Comparison of ENCODE assay signal across 1 cellular context in the genomic region with DNA sequence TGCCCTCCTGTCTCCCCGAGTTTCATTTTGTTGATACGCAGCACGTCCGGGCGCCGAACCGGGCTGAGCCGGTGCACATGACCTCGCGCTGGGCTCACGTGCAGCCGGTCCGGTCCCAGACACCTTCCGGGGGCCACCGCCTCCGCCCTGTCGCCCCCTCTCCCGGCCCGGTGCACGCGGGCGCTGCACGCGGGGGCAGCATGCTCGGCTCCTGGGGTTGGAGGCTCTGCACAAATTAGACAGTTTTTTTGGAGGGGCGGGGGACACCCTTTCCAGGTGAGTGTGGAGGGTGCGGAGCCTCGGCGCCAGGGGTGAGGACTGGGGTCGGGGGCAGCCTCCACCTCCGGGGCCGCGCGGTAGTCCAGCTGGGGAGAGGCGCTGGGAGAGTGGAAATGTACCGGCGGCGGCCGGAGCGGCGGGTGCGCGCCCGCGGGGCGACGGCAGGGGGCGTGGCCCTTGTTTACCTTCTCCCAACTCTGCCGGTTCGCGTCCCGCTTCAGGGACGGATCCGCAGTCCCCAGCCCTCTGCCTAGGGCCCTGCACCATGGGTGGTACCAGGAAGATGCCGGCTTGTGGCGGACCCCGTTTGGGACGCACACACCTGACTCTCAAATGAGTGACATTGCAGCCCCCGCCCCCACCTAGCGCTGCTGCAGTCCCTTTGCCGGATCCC.
TF ChIP-seq lines count a peak whose summit lies in the region.

No MANE protein-coding gene starts in this region.

TF ChIP-seq in K562, 482 proteins besides CTCF, POLR2A, EP300 and RAD21 (continued from another document and continues in another):
- TF ChIP-seq, protein P1, sequence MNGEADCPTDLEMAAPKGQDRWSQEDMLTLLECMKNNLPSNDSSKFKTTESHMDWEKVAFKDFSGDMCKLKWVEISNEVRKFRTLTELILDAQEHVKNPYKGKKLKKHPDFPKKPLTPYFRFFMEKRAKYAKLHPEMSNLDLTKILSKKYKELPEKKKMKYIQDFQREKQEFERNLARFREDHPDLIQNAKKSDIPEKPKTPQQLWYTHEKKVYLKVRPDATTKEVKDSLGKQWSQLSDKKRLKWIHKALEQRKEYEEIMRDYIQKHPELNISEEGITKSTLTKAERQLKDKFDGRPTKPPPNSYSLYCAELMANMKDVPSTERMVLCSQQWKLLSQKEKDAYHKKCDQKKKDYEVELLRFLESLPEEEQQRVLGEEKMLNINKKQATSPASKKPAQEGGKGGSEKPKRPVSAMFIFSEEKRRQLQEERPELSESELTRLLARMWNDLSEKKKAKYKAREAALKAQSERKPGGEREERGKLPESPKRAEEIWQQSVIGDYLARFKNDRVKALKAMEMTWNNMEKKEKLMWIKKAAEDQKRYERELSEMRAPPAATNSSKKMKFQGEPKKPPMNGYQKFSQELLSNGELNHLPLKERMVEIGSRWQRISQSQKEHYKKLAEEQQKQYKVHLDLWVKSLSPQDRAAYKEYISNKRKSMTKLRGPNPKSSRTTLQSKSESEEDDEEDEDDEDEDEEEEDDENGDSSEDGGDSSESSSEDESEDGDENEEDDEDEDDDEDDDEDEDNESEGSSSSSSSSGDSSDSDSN (IDR thresholded peaks at IDR 0.05; ENCODE audit: borderline replicate concordance in 1 of 2, low read depth in 2 of 2, low read length in 2 of 2): 0 out of 4 replicates have a peak, but pooled peaks of 1 of the 2 experiments have one; percentile 52
- TF ChIP-seq, protein P2, sequence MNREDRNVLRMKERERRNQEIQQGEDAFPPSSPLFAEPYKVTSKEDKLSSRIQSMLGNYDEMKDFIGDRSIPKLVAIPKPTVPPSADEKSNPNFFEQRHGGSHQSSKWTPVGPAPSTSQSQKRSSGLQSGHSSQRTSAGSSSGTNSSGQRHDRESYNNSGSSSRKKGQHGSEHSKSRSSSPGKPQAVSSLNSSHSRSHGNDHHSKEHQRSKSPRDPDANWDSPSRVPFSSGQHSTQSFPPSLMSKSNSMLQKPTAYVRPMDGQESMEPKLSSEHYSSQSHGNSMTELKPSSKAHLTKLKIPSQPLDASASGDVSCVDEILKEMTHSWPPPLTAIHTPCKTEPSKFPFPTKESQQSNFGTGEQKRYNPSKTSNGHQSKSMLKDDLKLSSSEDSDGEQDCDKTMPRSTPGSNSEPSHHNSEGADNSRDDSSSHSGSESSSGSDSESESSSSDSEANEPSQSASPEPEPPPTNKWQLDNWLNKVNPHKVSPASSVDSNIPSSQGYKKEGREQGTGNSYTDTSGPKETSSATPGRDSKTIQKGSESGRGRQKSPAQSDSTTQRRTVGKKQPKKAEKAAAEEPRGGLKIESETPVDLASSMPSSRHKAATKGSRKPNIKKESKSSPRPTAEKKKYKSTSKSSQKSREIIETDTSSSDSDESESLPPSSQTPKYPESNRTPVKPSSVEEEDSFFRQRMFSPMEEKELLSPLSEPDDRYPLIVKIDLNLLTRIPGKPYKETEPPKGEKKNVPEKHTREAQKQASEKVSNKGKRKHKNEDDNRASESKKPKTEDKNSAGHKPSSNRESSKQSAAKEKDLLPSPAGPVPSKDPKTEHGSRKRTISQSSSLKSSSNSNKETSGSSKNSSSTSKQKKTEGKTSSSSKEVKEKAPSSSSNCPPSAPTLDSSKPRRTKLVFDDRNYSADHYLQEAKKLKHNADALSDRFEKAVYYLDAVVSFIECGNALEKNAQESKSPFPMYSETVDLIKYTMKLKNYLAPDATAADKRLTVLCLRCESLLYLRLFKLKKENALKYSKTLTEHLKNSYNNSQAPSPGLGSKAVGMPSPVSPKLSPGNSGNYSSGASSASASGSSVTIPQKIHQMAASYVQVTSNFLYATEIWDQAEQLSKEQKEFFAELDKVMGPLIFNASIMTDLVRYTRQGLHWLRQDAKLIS (CRISPR knock-in tag; IDR thresholded peaks at IDR 0.05): peak; percentile 55; the same call in 1 of the 2 replicates
- TF ChIP-seq KAT7 (CRISPR knock-in tag; IDR thresholded peaks at IDR 0.05; ENCODE audit: borderline replicate concordance) (no peak), SAFB (IDR thresholded peaks at IDR 0.05; ENCODE audit: borderline replicate concordance, low read depth, low read length) (0 out of 2 replicates have a peak, but pooled peaks have one; percentile 23), KLF13 (tag; IDR thresholded peaks at IDR 0.05; ENCODE audit: borderline replicate concordance, low read depth) (peak; percentile 97), ATF1 (CRISPR knock-in tag; IDR thresholded peaks at IDR 0.05) (no peak), ATF1 (tag; IDR thresholded peaks at IDR 0.05) (peak; percentile 26), ZNF232 (CRISPR knock-in tag; IDR thresholded peaks at IDR 0.05) (0 out of 2 replicates have a peak, but pooled peaks have one; percentile 65), LCOR (CRISPR knock-in tag; IDR thresholded peaks at IDR 0.05) (0 out of 2 replicates have a peak, but pooled peaks have one; percentile 27), ZNF764 (CRISPR knock-in tag; IDR thresholded peaks at IDR 0.05; ENCODE audit: low read depth) (peak; percentile 83), ZFX (CRISPR knock-in tag; IDR thresholded peaks at IDR 0.05) (0 out of 2 replicates have a peak, but pooled peaks have one; percentile 44), SOX6 (IDR thresholded peaks at IDR 0.05) (0 out of 2 replicates have a peak, but pooled peaks have one; percentile 13), FOXK2 (conservative IDR thresholded peaks at IDR 0.05 in 1 of 2, IDR thresholded peaks at IDR 0.05 in 1 of 2; ENCODE audit: low read depth in 2 of 2) (peak; percentile 98 to 99), CBX1 (IDR thresholded peaks at IDR 0.05; ENCODE audit: low read depth) (peak; percentile 48; the same call in 1 of the 2 replicates), EP400 (IDR thresholded peaks at IDR 0.05) (peak; percentile 85), MYNN (IDR thresholded peaks at IDR 0.05) (peak; percentile 46; the same call in 1 of the 2 replicates), MYNN (CRISPR knock-in tag; IDR thresholded peaks at IDR 0.05) (no peak), ZNF311 (CRISPR knock-in tag; IDR thresholded peaks at IDR 0.05) (0 out of 2 replicates have a peak, but pooled peaks have one; percentile 25), HMGN3 (IDR thresholded peaks at IDR 0.05; ENCODE audit: borderline replicate concordance, extremely low read depth, insufficient read length, low read depth, low read length) (peak; percentile 67), ZKSCAN1 (IDR thresholded peaks at IDR 0.05; ENCODE audit: low read depth, low read length) (peak; percentile 25; the same call in 1 of the 2 replicates), ZBTB1 (CRISPR knock-in tag; IDR thresholded peaks at IDR 0.05; ENCODE audit: borderline replicate concordance, low read depth) (0 out of 2 replicates have a peak, but pooled peaks have one; percentile 62), ZNF3 (CRISPR knock-in tag; IDR thresholded peaks at IDR 0.05) (no peak), TBP (optimal IDR thresholded peaks at IDR 0.05; ENCODE audit: low read depth, low read length) (peak; percentile 45), CCAR2 (IDR thresholded peaks at IDR 0.05; ENCODE audit: low read depth, low read length) (no peak), POLR2G (IDR thresholded peaks at IDR 0.05; ENCODE audit: low read depth, low read length) (peak; percentile 74)
- TF ChIP-seq, protein P3, sequence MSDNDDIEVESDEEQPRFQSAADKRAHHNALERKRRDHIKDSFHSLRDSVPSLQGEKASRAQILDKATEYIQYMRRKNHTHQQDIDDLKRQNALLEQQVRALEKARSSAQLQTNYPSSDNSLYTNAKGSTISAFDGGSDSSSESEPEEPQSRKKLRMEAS (CRISPR knock-in tag; IDR thresholded peaks at IDR 0.05): peak; percentile 89
- TF ChIP-seq, protein P4, sequence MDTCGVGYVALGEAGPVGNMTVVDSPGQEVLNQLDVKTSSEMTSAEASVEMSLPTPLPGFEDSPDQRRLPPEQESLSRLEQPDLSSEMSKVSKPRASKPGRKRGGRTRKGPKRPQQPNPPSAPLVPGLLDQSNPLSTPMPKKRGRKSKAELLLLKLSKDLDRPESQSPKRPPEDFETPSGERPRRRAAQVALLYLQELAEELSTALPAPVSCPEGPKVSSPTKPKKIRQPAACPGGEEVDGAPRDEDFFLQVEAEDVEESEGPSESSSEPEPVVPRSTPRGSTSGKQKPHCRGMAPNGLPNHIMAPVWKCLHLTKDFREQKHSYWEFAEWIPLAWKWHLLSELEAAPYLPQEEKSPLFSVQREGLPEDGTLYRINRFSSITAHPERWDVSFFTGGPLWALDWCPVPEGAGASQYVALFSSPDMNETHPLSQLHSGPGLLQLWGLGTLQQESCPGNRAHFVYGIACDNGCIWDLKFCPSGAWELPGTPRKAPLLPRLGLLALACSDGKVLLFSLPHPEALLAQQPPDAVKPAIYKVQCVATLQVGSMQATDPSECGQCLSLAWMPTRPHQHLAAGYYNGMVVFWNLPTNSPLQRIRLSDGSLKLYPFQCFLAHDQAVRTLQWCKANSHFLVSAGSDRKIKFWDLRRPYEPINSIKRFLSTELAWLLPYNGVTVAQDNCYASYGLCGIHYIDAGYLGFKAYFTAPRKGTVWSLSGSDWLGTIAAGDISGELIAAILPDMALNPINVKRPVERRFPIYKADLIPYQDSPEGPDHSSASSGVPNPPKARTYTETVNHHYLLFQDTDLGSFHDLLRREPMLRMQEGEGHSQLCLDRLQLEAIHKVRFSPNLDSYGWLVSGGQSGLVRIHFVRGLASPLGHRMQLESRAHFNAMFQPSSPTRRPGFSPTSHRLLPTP (IDR thresholded peaks at IDR 0.05; ENCODE audit: borderline replicate concordance, extremely low read depth, insufficient read length): peak; percentile 91
- TF ChIP-seq, protein P5, sequence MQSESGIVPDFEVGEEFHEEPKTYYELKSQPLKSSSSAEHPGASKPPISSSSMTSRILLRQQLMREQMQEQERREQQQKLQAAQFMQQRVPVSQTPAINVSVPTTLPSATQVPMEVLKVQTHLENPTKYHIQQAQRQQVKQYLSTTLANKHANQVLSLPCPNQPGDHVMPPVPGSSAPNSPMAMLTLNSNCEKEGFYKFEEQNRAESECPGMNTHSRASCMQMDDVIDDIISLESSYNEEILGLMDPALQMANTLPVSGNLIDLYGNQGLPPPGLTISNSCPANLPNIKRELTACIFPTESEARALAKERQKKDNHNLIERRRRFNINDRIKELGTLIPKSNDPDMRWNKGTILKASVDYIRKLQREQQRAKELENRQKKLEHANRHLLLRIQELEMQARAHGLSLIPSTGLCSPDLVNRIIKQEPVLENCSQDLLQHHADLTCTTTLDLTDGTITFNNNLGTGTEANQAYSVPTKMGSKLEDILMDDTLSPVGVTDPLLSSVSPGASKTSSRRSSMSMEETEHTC (IDR thresholded peaks at IDR 0.05): no peak
- TF ChIP-seq, protein P6, sequence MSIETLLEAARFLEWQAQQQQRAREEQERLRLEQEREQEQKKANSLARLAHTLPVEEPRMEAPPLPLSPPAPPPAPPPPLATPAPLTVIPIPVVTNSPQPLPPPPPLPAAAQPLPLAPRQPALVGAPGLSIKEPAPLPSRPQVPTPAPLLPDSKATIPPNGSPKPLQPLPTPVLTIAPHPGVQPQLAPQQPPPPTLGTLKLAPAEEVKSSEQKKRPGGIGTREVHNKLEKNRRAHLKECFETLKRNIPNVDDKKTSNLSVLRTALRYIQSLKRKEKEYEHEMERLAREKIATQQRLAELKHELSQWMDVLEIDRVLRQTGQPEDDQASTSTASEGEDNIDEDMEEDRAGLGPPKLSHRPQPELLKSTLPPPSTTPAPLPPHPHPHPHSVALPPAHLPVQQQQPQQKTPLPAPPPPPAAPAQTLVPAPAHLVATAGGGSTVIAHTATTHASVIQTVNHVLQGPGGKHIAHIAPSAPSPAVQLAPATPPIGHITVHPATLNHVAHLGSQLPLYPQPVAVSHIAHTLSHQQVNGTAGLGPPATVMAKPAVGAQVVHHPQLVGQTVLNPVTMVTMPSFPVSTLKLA (conservative IDR thresholded peaks at IDR 0.05): peak; percentile 90 to 94
- TF ChIP-seq, protein P7, sequence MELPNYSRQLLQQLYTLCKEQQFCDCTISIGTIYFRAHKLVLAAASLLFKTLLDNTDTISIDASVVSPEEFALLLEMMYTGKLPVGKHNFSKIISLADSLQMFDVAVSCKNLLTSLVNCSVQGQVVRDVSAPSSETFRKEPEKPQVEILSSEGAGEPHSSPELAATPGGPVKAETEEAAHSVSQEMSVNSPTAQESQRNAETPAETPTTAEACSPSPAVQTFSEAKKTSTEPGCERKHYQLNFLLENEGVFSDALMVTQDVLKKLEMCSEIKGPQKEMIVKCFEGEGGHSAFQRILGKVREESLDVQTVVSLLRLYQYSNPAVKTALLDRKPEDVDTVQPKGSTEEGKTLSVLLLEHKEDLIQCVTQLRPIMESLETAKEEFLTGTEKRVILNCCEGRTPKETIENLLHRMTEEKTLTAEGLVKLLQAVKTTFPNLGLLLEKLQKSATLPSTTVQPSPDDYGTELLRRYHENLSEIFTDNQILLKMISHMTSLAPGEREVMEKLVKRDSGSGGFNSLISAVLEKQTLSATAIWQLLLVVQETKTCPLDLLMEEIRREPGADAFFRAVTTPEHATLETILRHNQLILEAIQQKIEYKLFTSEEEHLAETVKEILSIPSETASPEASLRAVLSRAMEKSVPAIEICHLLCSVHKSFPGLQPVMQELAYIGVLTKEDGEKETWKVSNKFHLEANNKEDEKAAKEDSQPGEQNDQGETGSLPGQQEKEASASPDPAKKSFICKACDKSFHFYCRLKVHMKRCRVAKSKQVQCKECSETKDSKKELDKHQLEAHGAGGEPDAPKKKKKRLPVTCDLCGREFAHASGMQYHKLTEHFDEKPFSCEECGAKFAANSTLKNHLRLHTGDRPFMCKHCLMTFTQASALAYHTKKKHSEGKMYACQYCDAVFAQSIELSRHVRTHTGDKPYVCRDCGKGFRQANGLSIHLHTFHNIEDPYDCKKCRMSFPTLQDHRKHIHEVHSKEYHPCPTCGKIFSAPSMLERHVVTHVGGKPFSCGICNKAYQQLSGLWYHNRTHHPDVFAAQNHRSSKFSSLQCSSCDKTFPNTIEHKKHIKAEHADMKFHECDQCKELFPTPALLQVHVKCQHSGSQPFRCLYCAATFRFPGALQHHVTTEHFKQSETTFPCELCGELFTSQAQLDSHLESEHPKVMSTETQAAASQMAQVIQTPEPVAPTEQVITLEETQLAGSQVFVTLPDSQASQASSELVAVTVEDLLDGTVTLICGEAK (IDR thresholded peaks at IDR 0.05): 0 out of 2 replicates have a peak, but pooled peaks have one; percentile 23
- TF ChIP-seq, protein P7 (CRISPR knock-in tag; IDR thresholded peaks at IDR 0.05): no peak; the same call in 1 of the 2 replicates
